2 cellular contexts compared by ENCODE assay signal in genomic region chr2:234258562-234259141, GRCh38.
A peak's percentile ranks its signal among the peaks of the same experiment; 100 is the strongest.
TF ChIP-seq lines count a peak whose summit lies in the region.

No MANE protein-coding gene starts in this region.

TF ChIP-seq in endothelial cell of umbilical vein, 7 proteins besides CTCF, POLR2A, EP300 and RAD21:
- TF ChIP-seq GATA2 (IDR thresholded peaks at IDR 0.05; ENCODE audit: insufficient read depth, insufficient read length, low read depth, low read length): peak; percentile 85
- TF ChIP-seq MYC (IDR thresholded peaks at IDR 0.05; ENCODE audit: low read depth, low read length): no peak
- TF ChIP-seq, protein P1, sequence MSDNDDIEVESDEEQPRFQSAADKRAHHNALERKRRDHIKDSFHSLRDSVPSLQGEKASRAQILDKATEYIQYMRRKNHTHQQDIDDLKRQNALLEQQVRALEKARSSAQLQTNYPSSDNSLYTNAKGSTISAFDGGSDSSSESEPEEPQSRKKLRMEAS (IDR thresholded peaks at IDR 0.05; ENCODE audit: insufficient read depth, insufficient read length): no peak

TF ChIP-seq in GM23338, 12 proteins besides CTCF, POLR2A, EP300 and RAD21:
- TF ChIP-seq REST (IDR thresholded peaks at IDR 0.05; ENCODE audit: unreplicated experiment) (no peak), EZH2phosphoT487 (IDR thresholded peaks at IDR 0.05; ENCODE audit: unreplicated experiment) (no peak), ZNF114 (CRISPR knock-in tag; IDR thresholded peaks at IDR 0.05) (no peak), JUNB (IDR thresholded peaks at IDR 0.05; ENCODE audit: unreplicated experiment) (no peak), ETS1 (IDR thresholded peaks at IDR 0.05) (no peak), CREB1 (CRISPR knock-in tag; IDR thresholded peaks at IDR 0.05; ENCODE audit: low read depth) (no peak), ZNF331 (CRISPR knock-in tag; IDR thresholded peaks at IDR 0.05; ENCODE audit: low read depth) (no peak), EZH2 (IDR thresholded peaks at IDR 0.05; ENCODE audit: low read depth, unreplicated experiment) (no peak), STAT1 (IDR thresholded peaks at IDR 0.05; ENCODE audit: unreplicated experiment) (no peak), ZNF462 (CRISPR knock-in tag; IDR thresholded peaks at IDR 0.05) (no peak), POLR2AphosphoS5 (IDR thresholded peaks at IDR 0.05; ENCODE audit: low read depth) (no peak), NANOG (IDR thresholded peaks at IDR 0.05; ENCODE audit: borderline replicate concordance) (no peak)
TF ChIP-seq in GM23338: peak in this region for 0.
